In the genomic region with DNA sequence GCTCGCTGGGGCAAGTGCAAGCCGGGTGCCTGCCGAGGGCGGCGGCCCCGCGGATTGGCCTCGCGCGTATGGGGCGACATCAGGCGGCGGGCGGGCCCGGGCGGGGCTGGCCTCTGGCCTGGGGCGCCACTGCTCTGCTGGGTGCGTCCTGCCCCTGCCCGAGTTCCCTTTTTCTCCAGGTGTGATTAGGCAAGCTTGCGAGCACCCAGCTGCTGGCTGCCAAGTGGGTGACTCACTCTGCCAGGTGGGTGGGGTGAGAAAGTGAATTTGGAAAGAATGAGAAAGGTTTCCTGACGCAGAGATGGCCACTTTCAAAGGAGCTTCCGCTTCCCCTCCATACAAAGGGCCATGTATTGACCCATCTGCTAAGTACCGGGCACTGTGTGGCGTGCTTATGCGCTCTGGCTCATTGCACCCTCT, we compare ENCODE assay signal across 12 cellular contexts. TPM values are rescaled to one million over a fixed set of nuclear protein-coding genes. Genes with fewer than 3 reads are reported as not detected.
DNase-seq lines count a peak whose midpoint lies in the region; ATAC-seq, FAIRE-seq and TF ChIP-seq lines count a peak whose summit lies in the region.
"Had no signal": no experiment of that assay in that cellular context is flagged by ENCODE, and none has a peak within 500 bp of the region (broad histone marks: within the 10 kb centered on the region; RNA-seq: fewer than 3 reads in every experiment).

No MANE protein-coding gene starts in this region.

- POLR2A ChIA-PET in activated CD8-positive, alpha-beta T cell treated with anti-CD3 and anti-CD28 coated beads for 36 hours (lab: Charles Lee) = interaction anchor here (0.7 to 1.0 kb wide), 2 partner anchors 65 to 158 kb away, joined by 3 read pairs; no protein-coding TSS in a partner anchor
- POLR2A ChIA-PET in activated CD8-positive, alpha-beta T cell treated with anti-CD3 and anti-CD28 coated beads, Interleukin-2, amount 10 ng/mL, durations not matched to agents 7 days and 5 days (lab: Charles Lee) = no interaction called here
- POLR2A ChIA-PET in WTC11 (lab: Charles Lee) (no interaction called here), A673 (lab: Charles Lee; ENCODE audit: low non-redundant PET) (no interaction called here)

- no peaks in the 10 kb centered on the region for H3K4me1 ChIP-seq in kidney (ENCODE audit: control insufficient read depth in 1 of 2, insufficient read depth in 1 of 2, low read depth in 1 of 2, low read length in 2 of 2)
- H3K4me1 ChIP-seq in thyroid gland = no peaks in the 10 kb centered on the region
- no peaks in the 10 kb centered on the region for H3K4me1 ChIP-seq in A673 (ENCODE audit: insufficient read depth, low read length, poor library complexity, severe bottlenecking)

- H3K4me1 Mint-ChIP-seq in activated CD8-positive, alpha-beta T cell treated with anti-CD3 and anti-CD28 coated beads for 36 hours (ENCODE audit: low read depth) = peaks cover 7% of the 10 kb centered on the region
- peaks cover 9% of the 10 kb centered on the region for H3K4me1 Mint-ChIP-seq in activated CD8-positive, alpha-beta T cell treated with anti-CD3 and anti-CD28 coated beads, Interleukin-2, amount 10 ng/mL, durations not matched to agents 7 days and 5 days (ENCODE audit: low read depth)
- H3K4me1 Mint-ChIP-seq in WTC11 = no peaks in the 10 kb centered on the region

- CTCF ChIA-PET in activated CD8-positive, alpha-beta T cell treated with anti-CD3 and anti-CD28 coated beads for 36 hours (lab: Charles Lee) = interaction anchor here (0.7 to 9.5 kb wide), 4 partner anchors 10 to 100 kb away, joined by 3 to 66 read pairs (median 6); no protein-coding TSS in a partner anchor
- CTCF ChIA-PET in activated CD8-positive, alpha-beta T cell treated with anti-CD3 and anti-CD28 coated beads, Interleukin-2, amount 10 ng/mL, durations not matched to agents 7 days and 5 days (lab: Charles Lee) = interaction anchor here (2.9 kb wide), 1 partner anchor 23 kb away, joined by 11 read pairs; no protein-coding TSS in a partner anchor
- CTCF ChIA-PET in WTC11 (lab: Charles Lee) = interaction anchor here (1.1 to 2.3 kb wide), 5 partner anchors 15 to 100 kb away, joined by 3 to 22 read pairs (median 3); no protein-coding TSS in a partner anchor
- CTCF ChIA-PET in A673 (lab: Charles Lee) = no interaction called here

- ATAC-seq in activated CD8-positive, alpha-beta T cell treated with anti-CD3 and anti-CD28 coated beads for 36 hours = peak; percentile 78
- no peak for ATAC-seq in activated CD8-positive, alpha-beta T cell treated with anti-CD3 and anti-CD28 coated beads, Interleukin-2, amount 10 ng/mL, durations not matched to agents 7 days and 5 days
- peak; percentile 89 for ATAC-seq in WTC11
- ATAC-seq in GM18498 (IDR thresholded peaks at IDR 0.05; ENCODE audit: unreplicated experiment) = no peak

- no peaks in the 10 kb centered on the region for H3K27me3 ChIP-seq in thyroid gland
- no peaks in the 10 kb centered on the region for H3K27me3 ChIP-seq in A673 (replicated peaks; ENCODE audit: insufficient read depth, low read depth, low read length, poor library complexity)
- H3K27me3 ChIP-seq: BLaER1 treated with 17β-estradiol and CSF1 and Interleukin-3, amounts not matched to agents 10 nM and 100 nM had no signal

- H3K9me3 ChIP-seq in kidney (ENCODE audit: control insufficient read depth in 1 of 2, low read length in 2 of 2) (no peaks in the 10 kb centered on the region), thyroid gland (no peaks in the 10 kb centered on the region), A673 (ENCODE audit: low read depth, low read length, poor library complexity, severe bottlenecking) (no peaks in the 10 kb centered on the region)

- no peak overlapping the region for H3K9ac ChIP-seq in kidney (ENCODE audit: low read length in 2 of 2)
- H3K9ac ChIP-seq: BLaER1 treated with 17β-estradiol and CSF1 and Interleukin-3, amounts not matched to agents 10 nM and 100 nM had no signal

- intact Hi-C loops in activated CD8-positive, alpha-beta T cell treated with anti-CD3 and anti-CD28 coated beads for 36 hours (cut with micrococcal nuclease) = no loop called here
- intact Hi-C loops in kidney (cut with DNase I) = no loop called here
- intact Hi-C loops in thyroid gland (cut with DNase I) = no loop called here
- intact Hi-C loops in A673 (cut with micrococcal nuclease; ENCODE audit: unreplicated experiment) = no loop called here

- no peak overlapping the region for H3K4me3 Mint-ChIP-seq in activated CD8-positive, alpha-beta T cell treated with anti-CD3 and anti-CD28 coated beads for 36 hours
- no peak overlapping the region for H3K4me3 Mint-ChIP-seq in activated CD8-positive, alpha-beta T cell treated with anti-CD3 and anti-CD28 coated beads, Interleukin-2, amount 10 ng/mL, durations not matched to agents 7 days and 5 days
- peak overlapping the region; percentile 31; the same call in 1 of the 2 replicates for H3K4me3 Mint-ChIP-seq in WTC11
- H3K4me3 Mint-ChIP-seq: stimulated activated naive CD8-positive, alpha-beta T cell treated with anti-CD3 and anti-CD28 coated beads, Interleukin-15, Interleukin-2, amounts not matched to agents 100 ng/mL and 50 ng/mL, for 24 hours had no signal

- no peaks in the 10 kb centered on the region for H3K36me3 ChIP-seq in kidney (ENCODE audit: control insufficient read depth in 1 of 2, insufficient read depth in 2 of 2, low read length in 2 of 2)
- H3K36me3 ChIP-seq in thyroid gland = no peaks in the 10 kb centered on the region
- no peaks in the 10 kb centered on the region for H3K36me3 ChIP-seq in A673 (ENCODE audit: insufficient read depth, low read length, poor library complexity, severe bottlenecking)
- H3K36me3 ChIP-seq: BLaER1 treated with 17β-estradiol and CSF1 and Interleukin-3, amounts not matched to agents 10 nM and 100 nM had no signal

- no peak for TF ChIP-seq POLR2A in thyroid gland (IDR thresholded peaks at IDR 0.05)

- 72 to 80% methylated on average over 7 to 25 of the region's 25 CpGs for WGBS in thyroid gland, 2 donors

- no peak overlapping the region for H3K27ac Mint-ChIP-seq in activated CD8-positive, alpha-beta T cell treated with anti-CD3 and anti-CD28 coated beads for 36 hours
- H3K27ac Mint-ChIP-seq in activated CD8-positive, alpha-beta T cell treated with anti-CD3 and anti-CD28 coated beads, Interleukin-2, amount 10 ng/mL, durations not matched to agents 7 days and 5 days = no peak overlapping the region
- no peak overlapping the region for H3K27ac Mint-ChIP-seq in WTC11
- H3K27ac Mint-ChIP-seq: stimulated activated naive CD8-positive, alpha-beta T cell treated with anti-CD3 and anti-CD28 coated beads, Interleukin-15, Interleukin-2, amounts not matched to agents 100 ng/mL and 50 ng/mL, for 24 hours had no signal

- no peaks in the 10 kb centered on the region for H3K9me3 Mint-ChIP-seq in activated CD8-positive, alpha-beta T cell treated with anti-CD3 and anti-CD28 coated beads for 36 hours
- peaks cover 10% of the 10 kb centered on the region for H3K9me3 Mint-ChIP-seq in activated CD8-positive, alpha-beta T cell treated with anti-CD3 and anti-CD28 coated beads, Interleukin-2, amount 10 ng/mL, durations not matched to agents 7 days and 5 days (ENCODE audit: insufficient read depth)
- peaks cover 22% of the 10 kb centered on the region for H3K9me3 Mint-ChIP-seq in WTC11
- H3K9me3 Mint-ChIP-seq: stimulated activated naive CD8-positive, alpha-beta T cell treated with anti-CD3 and anti-CD28 coated beads, Interleukin-15, Interleukin-2, amounts not matched to agents 100 ng/mL and 50 ng/mL, for 24 hours had no signal

- H3K27me3 Mint-ChIP-seq in activated CD8-positive, alpha-beta T cell treated with anti-CD3 and anti-CD28 coated beads for 36 hours = peaks cover 21% of the 10 kb centered on the region
- H3K27me3 Mint-ChIP-seq in activated CD8-positive, alpha-beta T cell treated with anti-CD3 and anti-CD28 coated beads, Interleukin-2, amount 10 ng/mL, durations not matched to agents 7 days and 5 days (ENCODE audit: low read depth) = peaks cover 16% of the 10 kb centered on the region
- no peaks in the 10 kb centered on the region; the same call in 1 of the 2 replicates for H3K27me3 Mint-ChIP-seq in WTC11 (ENCODE audit: low read depth)

- TF ChIP-seq CTCF in activated CD8-positive, alpha-beta T cell treated with anti-CD3 and anti-CD28 coated beads for 36 hours (IDR thresholded peaks at IDR 0.05) = no peak
- TF ChIP-seq CTCF in WTC11 (IDR thresholded peaks at IDR 0.05) = no peak
- no peak for TF ChIP-seq CTCF in kidney (IDR thresholded peaks at IDR 0.05; ENCODE audit: borderline replicate concordance, extremely low read depth, insufficient read depth)
- TF ChIP-seq CTCF in thyroid gland (IDR thresholded peaks at IDR 0.05) = no peak
- no peak for TF ChIP-seq CTCF in A673 (conservative IDR thresholded peaks at IDR 0.05; ENCODE audit: low read depth, low read length)

- no peaks in the 10 kb centered on the region for H3K36me3 Mint-ChIP-seq in activated CD8-positive, alpha-beta T cell treated with anti-CD3 and anti-CD28 coated beads for 36 hours (ENCODE audit: low read depth)
- H3K36me3 Mint-ChIP-seq in activated CD8-positive, alpha-beta T cell treated with anti-CD3 and anti-CD28 coated beads, Interleukin-2, amount 10 ng/mL, durations not matched to agents 7 days and 5 days (ENCODE audit: low read depth) = no peaks in the 10 kb centered on the region
- H3K36me3 Mint-ChIP-seq in WTC11 = peaks cover 3% of the 10 kb centered on the region

- H3K4me3 ChIP-seq in kidney (ENCODE audit: low read length in 2 of 2) (no peak overlapping the region), thyroid gland (replicated peaks in 1 of 3) (peak overlapping the region in 1 of 3 donors; percentile 19), A673 (ENCODE audit: low read depth, low read length, poor library complexity, severe bottlenecking) (no peak overlapping the region)
- H3K4me3 ChIP-seq: BLaER1 treated with 17β-estradiol and CSF1 and Interleukin-3, amounts not matched to agents 10 nM and 100 nM had no signal

- BruUV-seq in A673 (replicated peaks; lab: Mats Ljungman, UMichigan) = no TSS peak

- H3K27ac ChIP-seq in kidney (ENCODE audit: low read depth in 2 of 2, low read length in 2 of 2) (no peak overlapping the region), thyroid gland (peak overlapping the region in 1 of 3 donors; percentile 24), A673 (ENCODE audit: low read depth, low read length, poor library complexity, severe bottlenecking) (no peak overlapping the region)
- H3K27ac ChIP-seq: BLaER1 treated with 17β-estradiol and CSF1 and Interleukin-3, amounts not matched to agents 10 nM and 100 nM had no signal

- no peak for FAIRE-seq in kidney (lab: Jason Lieb, UNC)

- peak; percentile 62 for DNase-seq in activated CD8-positive, alpha-beta T cell treated with anti-CD3 and anti-CD28 coated beads for 36 hours
- no peak for DNase-seq in activated CD8-positive, alpha-beta T cell treated with anti-CD3 and anti-CD28 coated beads, Interleukin-2, amount 10 ng/mL, durations not matched to agents 7 days and 5 days
- DNase-seq in WTC11 (ENCODE audit: low spot score) = peak; percentile 22
- DNase-seq in kidney = peak; percentile 91
- peak; percentile 32 to 44 for DNase-seq in thyroid gland
- no peak for DNase-seq in mesenteric fat pad (ENCODE audit: low spot score)
- DNase-seq in A673 (ENCODE audit: low spot score) = no peak
- DNase-seq: midbrain, NCI-H2227 treated with DMSO at 0.1 percent for 48 hours had no signal

RNA-seq across cellular contexts. Expression of gene FGFBP1, which starts 32.5 kb away (rescaled TPM):
- not detected for total RNA-seq in activated CD8-positive, alpha-beta T cell treated with anti-CD3 and anti-CD28 coated beads for 36 hours
- not detected for total RNA-seq in activated CD8-positive, alpha-beta T cell treated with anti-CD3 and anti-CD28 coated beads, Interleukin-2, amount 10 ng/mL, durations not matched to agents 7 days and 5 days
- total RNA-seq in WTC11 (2021) = 0.18 TPM in 1 of 3 replicates, not detected in the others
- total RNA-seq in kidney = 6.9 TPM
- 1.2 TPM for polyA plus RNA-seq in kidney (ENCODE audit: insufficient read depth, low read depth, low replicate concordance)
- 1 to 10 TPM in 1 of 4 donors, under 1 TPM in 2, not detected in 1; 0.22 to 2.3 (median 0.44) TPM for total RNA-seq in thyroid gland
- total RNA-seq in mesenteric fat pad = 0.26 TPM
- total RNA-seq in A673 (2021) = not detected in 2 replicates

RNA-seq across cellular contexts. Expression of gene FGFBP2, which starts 56.9 kb away (rescaled TPM):
- total RNA-seq in activated CD8-positive, alpha-beta T cell treated with anti-CD3 and anti-CD28 coated beads for 36 hours = 1 to 10 TPM; 6.3 to 8.2 TPM
- 10 to 100 TPM; 12.0 to 13.0 TPM for total RNA-seq in activated CD8-positive, alpha-beta T cell treated with anti-CD3 and anti-CD28 coated beads, Interleukin-2, amount 10 ng/mL, durations not matched to agents 7 days and 5 days
- 0.24 TPM in 1 of 3 replicates, not detected in the others for total RNA-seq in WTC11 (2021)
- total RNA-seq in kidney = 0.72 TPM
- polyA plus RNA-seq in kidney (ENCODE audit: insufficient read depth, low read depth, low replicate concordance) = not detected
- total RNA-seq in thyroid gland = 1 to 10 TPM in 2 of 4 donors, under 1 TPM in 2; 0.67 to 3.7 (median 0.92) TPM
- total RNA-seq in mesenteric fat pad = 16.3 TPM
- total RNA-seq in A673 (2021) = not detected in 2 replicates

Comparison
In these comparisons a context has a peak if more than half of its experiments do, and no peak if none do; other contexts are left out.
1. ATAC-seq: peak in activated CD8-positive, alpha-beta T cell treated with anti-CD3 and anti-CD28 coated beads for 36 hours (single experiment) and WTC11 (single experiment); none in activated CD8-positive, alpha-beta T cell treated with anti-CD3 and anti-CD28 coated beads, Interleukin-2, amount 10 ng/mL, durations not matched to agents 7 days and 5 days (single experiment) and GM18498 (single experiment).
2. DNase-seq: peak in activated CD8-positive, alpha-beta T cell treated with anti-CD3 and anti-CD28 coated beads for 36 hours (single experiment), WTC11 (single experiment), kidney (single experiment) and thyroid gland (2 of 2); none in activated CD8-positive, alpha-beta T cell treated with anti-CD3 and anti-CD28 coated beads, Interleukin-2, amount 10 ng/mL, durations not matched to agents 7 days and 5 days (single experiment), mesenteric fat pad (single experiment) and A673 (single experiment).